In genomic region chr16:48881272-48881671, GRCh38 we compare ENCODE assay signal across 7 cellular contexts.
"Had no signal": no experiment of that assay in that cellular context is flagged by ENCODE, and none has a peak within 500 bp of the region (broad histone marks: within the 10 kb centered on the region; RNA-seq: fewer than 3 reads in every experiment).

No MANE protein-coding gene starts in this region.

- ATAC-seq: HepG2, K562 had no signal

- DNase-seq: IMR-90, KBM-7, KG1 had no signal

- H3K4me3 ChIP-seq: K562 had no signal

- H3K27ac ChIP-seq: HL-60, KMS-11 had no signal
